In genomic region chr9:92545002-92545510, GRCh38 we compare ENCODE assay signal across 8 cellular contexts. TPM values are rescaled to one million over a fixed set of nuclear protein-coding genes. Genes with fewer than 3 reads are reported as not detected.
"Had no signal": no experiment of that assay in that cellular context is flagged by ENCODE, and none has a peak within 500 bp of the region (broad histone marks: within the 10 kb centered on the region; RNA-seq: fewer than 3 reads in every experiment).

No MANE protein-coding gene starts in this region.

- H3K9ac ChIP-seq: GM23248 had no signal

- H3K27me3 Mint-ChIP-seq: IgD-negative memory B cell had no signal

- H3K27ac ChIP-seq: GM23248, HL-60 had no signal

- H2AFZ ChIP-seq: GM23248 had no signal

- H3K4me1 Mint-ChIP-seq: H9, IgD-negative memory B cell had no signal

- H3K27ac Mint-ChIP-seq: H9, IgD-negative memory B cell had no signal

- H3K4me3 Mint-ChIP-seq: H9, IgD-negative memory B cell had no signal

- ATAC-seq: HepG2 had no signal

- DNase-seq: GM23248, GOT3, H9, HCEC 1CT, KBM-7 had no signal

- H3K4me3 ChIP-seq: GM23248 had no signal

RNA-seq across cellular contexts. Expression of gene ECM2, which starts 9.3 kb away (rescaled TPM):
- total RNA-seq: H9, HepG2 had no signal
- polyA plus RNA-seq: IgD-negative memory B cell had no signal
